ENCODE assay signal across 14 cellular contexts in the genomic region with DNA sequence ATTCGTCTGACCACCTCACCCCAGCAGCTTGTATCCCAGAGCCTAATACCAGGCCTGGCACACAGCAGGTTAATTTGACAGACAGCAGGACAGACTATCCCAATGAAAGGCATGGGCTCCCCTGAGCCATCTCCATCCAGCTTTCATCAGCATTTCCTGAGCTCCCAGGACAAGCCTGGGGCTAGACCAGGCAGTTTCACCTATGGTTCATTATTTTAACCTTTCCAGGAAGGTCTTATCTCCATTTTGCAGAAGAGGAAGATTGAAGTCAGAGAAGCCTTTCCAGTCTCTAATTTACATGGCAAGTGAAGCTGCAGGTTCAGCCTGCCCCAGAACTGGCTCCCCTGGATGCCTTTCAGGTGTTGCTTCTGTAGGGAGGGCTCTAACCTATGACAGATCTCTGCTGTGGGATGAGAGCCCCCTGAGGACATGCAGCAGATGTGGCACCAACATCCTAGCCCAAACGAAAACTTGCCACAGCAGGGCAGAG. TPM values are rescaled to one million over a fixed set of nuclear protein-coding genes. Genes with fewer than 3 reads are reported as not detected.
A peak's percentile ranks its signal among the peaks of the same experiment; 100 is the strongest.
DNase-seq lines count a peak whose midpoint lies in the region; ATAC-seq and TF ChIP-seq lines count a peak whose summit lies in the region.
"Had no signal": no experiment of that assay in that cellular context is flagged by ENCODE, and none has a peak within 500 bp of the region (broad histone marks: within the 10 kb centered on the region; RNA-seq: fewer than 3 reads in every experiment).

No MANE protein-coding gene starts in this region.

- H3K4me3 Mint-ChIP-seq in Caco-2 (ENCODE audit: unreplicated experiment): no peak overlapping the region

- peaks cover 34% of the 10 kb centered on the region for H3K36me3 Mint-ChIP-seq in Caco-2 (ENCODE audit: insufficient read depth, unreplicated experiment)

- H3K4me2 ChIP-seq in PC-9 (peak overlapping the region; percentile 46), osteoblast (ENCODE audit: insufficient read depth, low read length) (no peak overlapping the region)

- H3K27ac Mint-ChIP-seq in Caco-2 (ENCODE audit: unreplicated experiment): peak overlapping the region; percentile 62

- H2AFZ ChIP-seq in PC-9 (no peak overlapping the region), osteoblast (ENCODE audit: low read length) (no peak overlapping the region)

- intact Hi-C loops in Caco-2 (cut with micrococcal nuclease; ENCODE audit: unreplicated experiment) (no loop called here), PC-9 (cut with micrococcal nuclease; ENCODE audit: unreplicated experiment) (no loop called here)

- CTCF ChIA-PET in Caco-2 (lab: Charles Lee): interaction anchor here (1.4 kb wide), 1 partner anchor 18 kb away, joined by 6 read pairs; no protein-coding TSS in a partner anchor
- CTCF ChIA-PET in PC-9 (lab: Charles Lee): interaction anchor here (0.6 kb wide), 1 partner anchor 125 kb away, joined by 15 read pairs; no protein-coding TSS in a partner anchor

- H3K27ac ChIP-seq in PC-9: peak overlapping the region; percentile 37; the same call in 1 of the 2 replicates
- no peak overlapping the region for H3K27ac ChIP-seq in osteoblast (ENCODE audit: low read depth, low read length)
- H3K27ac ChIP-seq: psoas muscle had no signal

- H3F3A ChIP-seq in PC-9 (ENCODE audit: insufficient read depth, low read depth): peaks cover 44% of the 10 kb centered on the region

- H3K4me1 ChIP-seq in Caco-2 (peaks cover 42% of the 10 kb centered on the region), PC-9 (replicated peaks; ENCODE audit: insufficient read depth) (peaks cover 75% of the 10 kb centered on the region), osteoblast (ENCODE audit: insufficient read depth, low read length) (peaks cover 24% of the 10 kb centered on the region)
- H3K4me1 ChIP-seq: HAP-1 had no signal

- BruUV-seq in Caco-2 (replicated peaks; lab: Mats Ljungman, UMichigan): no TSS peak
- no TSS peak for BruUV-seq in PC-9 (replicated peaks; lab: Mats Ljungman, UMichigan)

- H3K4me3 ChIP-seq in Caco-2 (ENCODE audit: low read depth, low read length) (no peak overlapping the region), PC-9 (no peak overlapping the region), osteoblast (ENCODE audit: insufficient read depth, low read length) (no peak overlapping the region)
- H3K4me3 ChIP-seq: HAP-1, psoas muscle had no signal

- no peaks in the 10 kb centered on the region for H3K9me2 ChIP-seq in PC-9 (ENCODE audit: insufficient read depth)

- H3K36me3 ChIP-seq in Caco-2 (ENCODE audit: control insufficient read depth, insufficient read depth, low read length) (no peaks in the 10 kb centered on the region), PC-9 (ENCODE audit: low read depth) (no peaks in the 10 kb centered on the region), osteoblast (ENCODE audit: insufficient read depth, low read length) (no peaks in the 10 kb centered on the region)
- H3K36me3 ChIP-seq: HAP-1 had no signal

- no peaks in the 10 kb centered on the region for H3K27me3 Mint-ChIP-seq in Caco-2 (ENCODE audit: insufficient read depth, unreplicated experiment)

- no peak for DNase-seq in Caco-2
- peak in 1 of 2 experiments; percentile 65 for DNase-seq in PC-9
- peak; percentile 10 for DNase-seq in osteoblast (ENCODE audit: insufficient read length, low spot score, missing footprints)
- no peak for DNase-seq in hypothalamus (lab: John Stamatoyannopoulos, UW)
- DNase-seq in NCI-H2107 treated with DMSO at 0.1 percent for 48 hours (lab: John Stamatoyannopoulos, UW; ENCODE audit: unreplicated experiment): no peak
- DNase-seq: activated CD4-positive, alpha-beta T cell treated with anti-CD3 and anti-CD28 coated beads for 48 hours; mammary epithelial cell; NCI-H2107; psoas muscle; stimulated activated CD4-positive, alpha-beta T cell treated with anti-CD3 and anti-CD28 coated beads, Interleukin-1b, Interleukin-23, amount 100 ng/mL, for 48 hours had no signal

- POLR2A ChIA-PET in Caco-2 (lab: Charles Lee) (interaction anchor here (0.7 to 1.0 kb wide), 2 partner anchors 9 to 37 kb away, joined by 5 to 17 read pairs; no protein-coding TSS in a partner anchor), PC-9 (lab: Charles Lee; ENCODE audit: unreplicated experiment) (no interaction called here)

- H3K27me3 ChIP-seq in Caco-2 (replicated peaks; ENCODE audit: control insufficient read depth, insufficient read depth, low read length) (no peaks in the 10 kb centered on the region), PC-9 (ENCODE audit: insufficient read depth, low read depth) (no peaks in the 10 kb centered on the region), osteoblast (ENCODE audit: insufficient read depth, low read length) (no peaks in the 10 kb centered on the region)

- no peak for TF ChIP-seq CTCF in Caco-2 (IDR thresholded peaks at IDR 0.05; ENCODE audit: insufficient read depth in 1 of 2, low read depth in 1 of 2, low read length in 1 of 2, severe bottlenecking in 1 of 2, unreplicated experiment in 1 of 2)
- no peak for TF ChIP-seq CTCF in PC-9 (conservative IDR thresholded peaks at IDR 0.05)
- TF ChIP-seq CTCF in osteoblast (IDR thresholded peaks at IDR 0.05; ENCODE audit: extremely low read depth, low read depth, low read length): no peak

- peaks cover 9% of the 10 kb centered on the region for H3K9me3 Mint-ChIP-seq in Caco-2 (ENCODE audit: unreplicated experiment)

- ATAC-seq in esophagus mucosa (peak; percentile 49), HG03095 (IDR thresholded peaks at IDR 0.05; ENCODE audit: unreplicated experiment) (no peak), HG02588 (IDR thresholded peaks at IDR 0.05; ENCODE audit: unreplicated experiment) (no peak)
- ATAC-seq: psoas muscle had no signal

- H3K4me1 Mint-ChIP-seq in Caco-2 (ENCODE audit: low read depth, unreplicated experiment): peaks cover 58% of the 10 kb centered on the region

- H4K20me1 ChIP-seq in PC-9 (ENCODE audit: insufficient read depth) (no peaks in the 10 kb centered on the region), osteoblast (ENCODE audit: insufficient read depth, low read length) (no peaks in the 10 kb centered on the region)

- H3K79me2 ChIP-seq in PC-9 (ENCODE audit: low read depth) (peaks cover 45% of the 10 kb centered on the region), osteoblast (ENCODE audit: insufficient read depth, low read length) (no peaks in the 10 kb centered on the region)

- H3K9me3 ChIP-seq in Caco-2 (peaks cover 8% of the 10 kb centered on the region; the same call in 1 of the 2 replicates), PC-9 (ENCODE audit: insufficient read depth, low read depth) (no peaks in the 10 kb centered on the region), osteoblast (ENCODE audit: low read depth, low read length) (no peaks in the 10 kb centered on the region)
- H3K9me3 ChIP-seq: HAP-1, psoas muscle had no signal

RNA-seq across cellular contexts. Expression of gene ARRB1, which starts 17.0 kb away (rescaled TPM):
- total RNA-seq in Caco-2 (2022) (115 and 116 TPM in 2 replicates), PC-9 (2021) (31.8 and 43.6 TPM in 2 replicates), esophagus mucosa (7.6 TPM), osteoblast (14.5 and 19.4 TPM in 2 replicates)
